Comparison of ENCODE assay signal across 20 cellular contexts in the genomic region with DNA sequence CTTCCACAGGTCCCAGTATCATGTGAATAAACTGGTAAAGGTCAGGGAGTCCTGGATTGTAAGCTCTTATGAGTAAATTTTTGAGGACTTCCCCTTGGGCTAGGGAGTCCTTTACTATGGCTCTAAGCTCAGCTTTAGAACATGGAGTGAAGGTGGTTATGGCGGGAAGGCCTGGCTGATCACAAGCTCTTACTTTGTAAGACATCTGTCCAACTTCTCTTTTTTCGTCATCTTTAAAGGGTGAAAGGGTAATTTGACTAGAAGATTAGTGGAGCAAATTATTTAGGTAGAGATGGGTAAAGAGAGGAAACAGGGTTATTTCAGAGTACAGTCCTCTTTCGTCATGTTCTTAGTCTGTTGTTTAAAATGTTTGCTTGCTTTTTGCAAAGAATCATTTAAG.
A peak's percentile ranks its signal among the peaks of the same experiment; 100 is the strongest.
DNase-seq lines count a peak whose midpoint lies in the region; ATAC-seq, FAIRE-seq and TF ChIP-seq lines count a peak whose summit lies in the region.
"Had no signal": no experiment of that assay in that cellular context is flagged by ENCODE, and none has a peak within 500 bp of the region (broad histone marks: within the 10 kb centered on the region; RNA-seq: fewer than 3 reads in every experiment).

No MANE protein-coding gene starts in this region.

- no peak overlapping the region for H3K4me3 ChIP-seq in A549
- H3K4me3 ChIP-seq in OCI-LY3 (ENCODE audit: low read length) = 0 out of 2 replicates have a peak overlapping the region, but pooled peaks have one; percentile 23
- H3K4me3 ChIP-seq in mesenchymal stem cell (ENCODE audit: insufficient read depth in 1 of 2, low read depth in 1 of 2, low read length in 2 of 2) = no peak overlapping the region
- H3K4me3 ChIP-seq: breast epithelium, GM23338, tibial artery had no signal

- 89% methylated on average over 3 of the region's 3 CpGs for WGBS in A549 (ENCODE audit: missing lambda C conversion rate)
- 96% methylated on average over 2 of the region's 3 CpGs for whole genome bisulfite sequencing in mesenchymal stem cell

- TF ChIP-seq CTCF in A549 (IDR thresholded peaks at IDR 0.05) (no peak), OCI-LY3 (IDR thresholded peaks at IDR 0.05; ENCODE audit: low read depth, low read length) (no peak)

- no peak overlapping the region for H2BK12ac ChIP-seq in mesenchymal stem cell (ENCODE audit: low read length in 2 of 2)

- H4K8ac ChIP-seq in mesenchymal stem cell (ENCODE audit: low read length) = no peak overlapping the region

- no peak for TF ChIP-seq RAD21 in A549 (conservative IDR thresholded peaks at IDR 0.05 in 1 of 2, IDR thresholded peaks at IDR 0.05 in 1 of 2)

- POLR2A ChIA-PET in A549 (lab: Yijun Ruan, JAX) = no interaction called here

- no peak overlapping the region for H3K18ac ChIP-seq in mesenchymal stem cell (ENCODE audit: low read depth in 1 of 2, low read length in 2 of 2)

- H3K27ac ChIP-seq in A549 = peak overlapping the region; percentile 57 to 78
- H3K27ac ChIP-seq in OCI-LY3 (ENCODE audit: low read length) = peak overlapping the region; percentile 4; the same call in 1 of the 2 replicates
- no peak overlapping the region for H3K27ac ChIP-seq in mesenchymal stem cell (ENCODE audit: low read length, poor library complexity, severe bottlenecking)
- H3K27ac ChIP-seq: breast epithelium, KMS-11, neutrophil had no signal

- H3K36me3 ChIP-seq in OCI-LY3 (replicated peaks; ENCODE audit: low read depth, low read length) (no peaks in the 10 kb centered on the region), mesenchymal stem cell (ENCODE audit: control insufficient read depth in 1 of 2, insufficient read depth in 2 of 2, low read depth in 1 of 2, low read length in 2 of 2) (no peaks in the 10 kb centered on the region)
- H3K36me3 ChIP-seq: breast epithelium, neutrophil, tibial artery had no signal

- no peak overlapping the region for H2AFZ ChIP-seq in OCI-LY3 (ENCODE audit: low read depth, low read length)
- no peak overlapping the region for H2AFZ ChIP-seq in mesenchymal stem cell (ENCODE audit: low read depth, low read length)
- H2AFZ ChIP-seq: GM23338 had no signal

- TF ChIP-seq EP300 in A549 (IDR thresholded peaks at IDR 0.05) = no peak

- H3K23ac ChIP-seq in mesenchymal stem cell (ENCODE audit: low read length in 2 of 2) = no peak overlapping the region

- no peak for TF ChIP-seq POLR2A in A549 (IDR thresholded peaks at IDR 0.05; ENCODE audit: low read length)
- no peak for TF ChIP-seq POLR2A in GM12891 (IDR thresholded peaks at IDR 0.05; ENCODE audit: low read depth, low read length)

- ATAC-seq in A549 (no peak), HG02678 (IDR thresholded peaks at IDR 0.05; ENCODE audit: unreplicated experiment) (no peak)
- ATAC-seq: activated CD4-positive, CD25-positive, alpha-beta regulatory T cell treated with anti-CD3 and anti-CD28 coated beads, Interleukin-2, amount 50 U/mL, for 24 hours; GM23338; left colon had no signal

- CTCF ChIA-PET in A549 (lab: Yijun Ruan, JAX) = interaction anchor here (1.3 to 2.0 kb wide), 3 partner anchors 13 to 99 kb away, joined by 4 to 8 read pairs (median 5); no protein-coding TSS in a partner anchor

- H3K4me2 ChIP-seq in A549 (peak overlapping the region; percentile 26; the same call in 1 of the 3 replicates), OCI-LY3 (ENCODE audit: low read length) (peak overlapping the region; percentile 52), mesenchymal stem cell (ENCODE audit: low read length, poor library complexity, severe bottlenecking) (no peak overlapping the region)
- H3K4me2 ChIP-seq: GM23338, KMS-11 had no signal

- H2BK5ac ChIP-seq in mesenchymal stem cell (ENCODE audit: low read depth, low read length, poor library complexity, severe bottlenecking) = no peak overlapping the region

- no peak overlapping the region for H2BK15ac ChIP-seq in mesenchymal stem cell (ENCODE audit: low read depth, poor library complexity, severe bottlenecking)

- DNase-seq in A549 (ENCODE audit: low read depth in 1 of 2, low spot score in 1 of 2) (no peak), GM12891 (ENCODE audit: insufficient read length, low spot score) (no peak), mesenchymal stem cell (no peak), NCI-H226 (no peak), NCI-H526 treated with DMSO at 0.1 percent for 48 hours (lab: John Stamatoyannopoulos, UW) (no peak)
- no peak for DNase-seq in activated naive CD4-positive, alpha-beta T cell treated with Interleukin-2 at 50 U/mL for 16 hours
- DNase-seq: activated naive CD8-positive, alpha-beta T cell treated with anti-CD3 and anti-CD28 coated beads, Interleukin-2, amount 10 ng/mL, durations not matched to agents 7 days and 5 days; CD8-positive, alpha-beta memory T cell; DMS79 treated with DMSO at 0.1 percent for 48 hours; left colon; NCI-H524; T1000; tibial artery had no signal

- H4K91ac ChIP-seq in mesenchymal stem cell (ENCODE audit: low read length) = no peak overlapping the region

- no peaks in the 10 kb centered on the region for H4K20me1 ChIP-seq in OCI-LY3 (ENCODE audit: insufficient read depth, low read length)

- H3K9me3 ChIP-seq in A549 (0 out of 3 replicates have a peak, but pooled peaks cover 4% of the 10 kb centered on the region), OCI-LY3 (ENCODE audit: insufficient read depth, low read length) (no peaks in the 10 kb centered on the region), mesenchymal stem cell (ENCODE audit: control insufficient read depth, low read length) (no peaks in the 10 kb centered on the region)
- H3K9me3 ChIP-seq: breast epithelium, neutrophil, tibial artery had no signal

- no peak for FAIRE-seq in A549 (lab: Jason Lieb, UNC)
- no peak for FAIRE-seq in GM12891 (lab: Jason Lieb, UNC)

- H3K27me3 ChIP-seq in OCI-LY3 (ENCODE audit: low read depth, low read length) = no peaks in the 10 kb centered on the region
- no peaks in the 10 kb centered on the region for H3K27me3 ChIP-seq in mesenchymal stem cell (ENCODE audit: control insufficient read depth in 1 of 2, insufficient read depth in 1 of 2, low read length in 2 of 2)
- H3K27me3 ChIP-seq: breast epithelium, neutrophil, tibial artery had no signal

- H3K79me1 ChIP-seq in mesenchymal stem cell (replicated peaks; ENCODE audit: low read length, poor library complexity, severe bottlenecking) = peaks cover 16% of the 10 kb centered on the region

- H3K4me1 ChIP-seq in A549 (peaks cover 65% of the 10 kb centered on the region), OCI-LY3 (ENCODE audit: low read length) (peaks cover 12% of the 10 kb centered on the region), mesenchymal stem cell (ENCODE audit: control insufficient read depth, insufficient read depth, low read depth, low read length) (peaks cover 7% of the 10 kb centered on the region)

- H3K79me2 ChIP-seq in OCI-LY3 (ENCODE audit: low read length) = no peaks in the 10 kb centered on the region

- H2AK5ac ChIP-seq in mesenchymal stem cell (ENCODE audit: low read length, severe bottlenecking) = peak overlapping the region; percentile 74

- H2BK120ac ChIP-seq in mesenchymal stem cell (ENCODE audit: low read depth, low read length) = no peak overlapping the region

- H3K4ac ChIP-seq in mesenchymal stem cell (ENCODE audit: low read depth in 1 of 2, low read length in 2 of 2) = no peak overlapping the region

- no peak overlapping the region for H3K14ac ChIP-seq in mesenchymal stem cell (ENCODE audit: low read length in 2 of 2)

- no peak overlapping the region for H3K9ac ChIP-seq in OCI-LY3 (ENCODE audit: low read length)
- H3K9ac ChIP-seq in mesenchymal stem cell (ENCODE audit: low read length) = no peak overlapping the region
- H3K9ac ChIP-seq: KMS-11 had no signal

TF ChIP-seq in A549, 52 proteins besides CTCF, POLR2A, EP300 and RAD21 (continues in another document):
- TF ChIP-seq NPAS2 (CRISPR knock-in tag; IDR thresholded peaks at IDR 0.05; ENCODE audit: borderline replicate concordance) = no peak
- TF ChIP-seq E2F6 (IDR thresholded peaks at IDR 0.05; ENCODE audit: borderline replicate concordance, low read depth) = no peak
- no peak for TF ChIP-seq HES2 (IDR thresholded peaks at IDR 0.05)

TF ChIP-seq in GM12891, 5 proteins besides CTCF, POLR2A, EP300 and RAD21:
- TF ChIP-seq SPI1 (IDR thresholded peaks at IDR 0.05; ENCODE audit: low read depth, low read length) (0 out of 2 replicates have a peak, but pooled peaks have one; percentile 18), POLR2AphosphoS5 (IDR thresholded peaks at IDR 0.05; ENCODE audit: low read depth, low read length) (no peak)
